In the genomic region with DNA sequence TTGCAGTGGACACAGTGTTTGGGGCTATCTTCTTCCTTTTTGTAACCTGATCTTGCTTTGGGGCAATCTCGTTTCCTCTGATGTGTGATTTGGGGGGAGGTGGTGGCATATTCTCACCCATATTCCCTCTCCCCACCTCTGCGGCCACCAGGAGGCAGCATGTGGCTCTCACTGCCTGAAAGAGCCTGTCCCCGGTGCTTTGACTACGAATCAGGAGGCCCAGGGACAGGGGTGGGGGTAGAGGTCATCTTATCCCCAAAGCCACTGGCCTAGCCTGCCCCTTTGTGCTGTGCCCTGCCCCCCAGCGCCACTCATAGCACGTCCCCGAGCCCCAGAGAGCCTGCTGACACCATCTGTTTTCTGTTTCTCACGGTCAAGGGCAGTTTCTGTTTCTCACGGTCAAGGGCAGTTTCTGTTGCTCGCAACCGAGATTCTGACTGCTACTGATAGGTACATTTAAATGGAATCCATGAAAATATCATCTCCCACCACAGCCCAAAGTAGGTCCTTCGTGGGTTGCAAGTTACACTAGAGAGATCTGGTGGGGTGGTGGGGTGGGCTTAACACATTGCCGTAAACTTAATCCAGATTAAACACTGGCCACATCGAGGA, we compare ENCODE assay signal across 9 cellular contexts. TPM values are rescaled to one million over a fixed set of nuclear protein-coding genes. Genes with fewer than 3 reads are reported as not detected.
DNase-seq lines count a peak whose midpoint lies in the region; TF ChIP-seq lines count a peak whose summit lies in the region.
"Had no signal": no experiment of that assay in that cellular context is flagged by ENCODE, and none has a peak within 500 bp of the region (broad histone marks: within the 10 kb centered on the region; RNA-seq: fewer than 3 reads in every experiment).

No MANE protein-coding gene starts in this region.

- H3K27ac ChIP-seq in OCI-LY3 (ENCODE audit: low read length) (peak overlapping the region; percentile 41), left ventricle myocardium inferior (replicated peaks) (peak overlapping the region; percentile 51), smooth muscle cell (ENCODE audit: low read depth) (no peak overlapping the region), esophagus muscularis mucosa (replicated peaks in 1 of 4) (peak overlapping the region in 1 of 4 donors; percentile 27)
- H3K27ac ChIP-seq: suprapubic skin had no signal

- H3K36me3 ChIP-seq in H7 (replicated peaks; ENCODE audit: control insufficient read depth, insufficient read depth, low read length) = no peaks in the 10 kb centered on the region
- H3K36me3 ChIP-seq in OCI-LY3 (replicated peaks; ENCODE audit: low read depth, low read length) = no peaks in the 10 kb centered on the region
- H3K36me3 ChIP-seq in left ventricle myocardium inferior = no peaks in the 10 kb centered on the region
- no peaks in the 10 kb centered on the region for H3K36me3 ChIP-seq in smooth muscle cell (ENCODE audit: low read depth)
- H3K36me3 ChIP-seq in esophagus muscularis mucosa = no peaks in the 10 kb centered on the region
- H3K36me3 ChIP-seq: suprapubic skin had no signal

- 20% methylated on average over 13 of the region's 14 CpGs for WGBS in smooth muscle cell (ENCODE audit: low lambda C conversion rate)
- WGBS in esophagus muscularis mucosa = 39% methylated on average over 12 of the region's 14 CpGs

- no peak for TF ChIP-seq POLR2A in esophagus muscularis mucosa (IDR thresholded peaks at IDR 0.05; ENCODE audit: low read depth)

- DNase-seq in DMS153 (lab: John Stamatoyannopoulos, UW) (peak; percentile 12), H7 (peak; percentile 92), left ventricle myocardium inferior (peak; percentile 22), smooth muscle cell (lab: John Stamatoyannopoulos, UW; ENCODE audit: unreplicated experiment) (peak; percentile 5), esophagus muscularis mucosa (ENCODE audit: extremely low spot score) (no peak), cerebellum (ENCODE audit: low spot score) (no peak)
- DNase-seq in activated T-helper 2 cell treated with anti-CD3 and anti-CD28 coated beads, Interferon-gamma antibody, Interleukin-2, Interleukin-4, amounts not matched to agents 10 μg/mL and 5 μg/mL and 100 μg/mL, durations not matched to agents 14 hours and 24 hours and 36 hours (ENCODE audit: low spot score) = peak; percentile 21

- intact Hi-C loops in activated T-helper 2 cell treated with anti-CD3 and anti-CD28 coated beads, Interferon-gamma antibody, Interleukin-2, Interleukin-4, amounts not matched to agents 10 μg/mL and 5 μg/mL and 100 μg/mL, durations not matched to agents 14 hours and 24 hours and 36 hours (cut with micrococcal nuclease) = no loop called here
- intact Hi-C loops in left ventricle myocardium inferior (cut with micrococcal nuclease) = no loop called here
- intact Hi-C loops in esophagus muscularis mucosa (cut with DNase I) = no loop called here

- H3K9me3 ChIP-seq in OCI-LY3 (ENCODE audit: insufficient read depth, low read length) = no peaks in the 10 kb centered on the region
- no peaks in the 10 kb centered on the region for H3K9me3 ChIP-seq in left ventricle myocardium inferior (replicated peaks)
- no peaks in the 10 kb centered on the region for H3K9me3 ChIP-seq in smooth muscle cell (replicated peaks; ENCODE audit: low read depth)
- no peaks in the 10 kb centered on the region for H3K9me3 ChIP-seq in esophagus muscularis mucosa
- H3K9me3 ChIP-seq: suprapubic skin had no signal

- H3K36me3 Mint-ChIP-seq in activated T-helper 2 cell treated with anti-CD3 and anti-CD28 coated beads, Interferon-gamma antibody, Interleukin-2, Interleukin-4, amounts not matched to agents 10 μg/mL and 5 μg/mL and 100 μg/mL, durations not matched to agents 14 hours and 24 hours and 36 hours (ENCODE audit: low read depth) = no peaks in the 10 kb centered on the region

- no peaks in the 10 kb centered on the region for H3K9me3 Mint-ChIP-seq in activated T-helper 2 cell treated with anti-CD3 and anti-CD28 coated beads, Interferon-gamma antibody, Interleukin-2, Interleukin-4, amounts not matched to agents 10 μg/mL and 5 μg/mL and 100 μg/mL, durations not matched to agents 14 hours and 24 hours and 36 hours

- H3F3A ChIP-seq in smooth muscle cell (ENCODE audit: low read depth) = no peaks in the 10 kb centered on the region

- H3K4me1 ChIP-seq in OCI-LY3 (ENCODE audit: low read length) = peaks cover 39% of the 10 kb centered on the region
- H3K4me1 ChIP-seq in left ventricle myocardium inferior = peaks cover 15% of the 10 kb centered on the region
- H3K4me1 ChIP-seq in smooth muscle cell (ENCODE audit: low read depth) = no peaks in the 10 kb centered on the region
- peaks cover 0 to 19% (median 17%) of the 10 kb centered on the region in 4 donors for H3K4me1 ChIP-seq in esophagus muscularis mucosa

- H3K27me3 Mint-ChIP-seq in activated T-helper 2 cell treated with anti-CD3 and anti-CD28 coated beads, Interferon-gamma antibody, Interleukin-2, Interleukin-4, amounts not matched to agents 10 μg/mL and 5 μg/mL and 100 μg/mL, durations not matched to agents 14 hours and 24 hours and 36 hours (ENCODE audit: low read depth) = no peaks in the 10 kb centered on the region

- H2AFZ ChIP-seq in OCI-LY3 (ENCODE audit: low read depth, low read length) (peak overlapping the region; percentile 95), smooth muscle cell (ENCODE audit: low read depth) (peak overlapping the region; percentile 27)

- H3K4me3 ChIP-seq in H7 (ENCODE audit: insufficient read depth, low read depth, low read length) = no peak overlapping the region
- peak overlapping the region; percentile 58 for H3K4me3 ChIP-seq in OCI-LY3 (ENCODE audit: low read length)
- H3K4me3 ChIP-seq in left ventricle myocardium inferior = no peak overlapping the region
- no peak overlapping the region for H3K4me3 ChIP-seq in smooth muscle cell
- H3K4me3 ChIP-seq in esophagus muscularis mucosa = no peak overlapping the region
- H3K4me3 ChIP-seq: suprapubic skin had no signal

- no peak overlapping the region for H3K27ac Mint-ChIP-seq in activated T-helper 2 cell treated with anti-CD3 and anti-CD28 coated beads, Interferon-gamma antibody, Interleukin-2, Interleukin-4, amounts not matched to agents 10 μg/mL and 5 μg/mL and 100 μg/mL, durations not matched to agents 14 hours and 24 hours and 36 hours

- H3K27me3 ChIP-seq in H7 (ENCODE audit: control insufficient read depth, insufficient read depth, low read length) (no peaks in the 10 kb centered on the region), OCI-LY3 (ENCODE audit: low read depth, low read length) (no peaks in the 10 kb centered on the region), left ventricle myocardium inferior (ENCODE audit: low read depth) (no peaks in the 10 kb centered on the region), smooth muscle cell (ENCODE audit: low read depth) (no peaks in the 10 kb centered on the region), esophagus muscularis mucosa (peaks cover 0 to 2% (median 0%) of the 10 kb centered on the region in 4 donors)
- H3K27me3 ChIP-seq: suprapubic skin had no signal

- H3K9ac ChIP-seq in OCI-LY3 (ENCODE audit: low read length) (peak overlapping the region; percentile 64), smooth muscle cell (ENCODE audit: low read depth) (no peak overlapping the region)

- no peak overlapping the region for H3K4me3 Mint-ChIP-seq in activated T-helper 2 cell treated with anti-CD3 and anti-CD28 coated beads, Interferon-gamma antibody, Interleukin-2, Interleukin-4, amounts not matched to agents 10 μg/mL and 5 μg/mL and 100 μg/mL, durations not matched to agents 14 hours and 24 hours and 36 hours (ENCODE audit: low read depth)

- TF ChIP-seq EP300 in esophagus muscularis mucosa (IDR thresholded peaks at IDR 0.05) = no peak

- TF ChIP-seq CTCF in OCI-LY3 (IDR thresholded peaks at IDR 0.05; ENCODE audit: low read depth, low read length) = peak; percentile 68
- TF ChIP-seq CTCF in left ventricle myocardium inferior (IDR thresholded peaks at IDR 0.05; ENCODE audit: borderline replicate concordance) = peak; percentile 42
- peak; percentile 33 for TF ChIP-seq CTCF in smooth muscle cell (IDR thresholded peaks at IDR 0.05; ENCODE audit: borderline replicate concordance, insufficient read depth, poor library complexity, severe bottlenecking)
- peak in 1 of 3 experiments; percentile 31 for TF ChIP-seq CTCF in esophagus muscularis mucosa (IDR thresholded peaks at IDR 0.05)

- peaks cover 2% of the 10 kb centered on the region for H3K4me1 Mint-ChIP-seq in activated T-helper 2 cell treated with anti-CD3 and anti-CD28 coated beads, Interferon-gamma antibody, Interleukin-2, Interleukin-4, amounts not matched to agents 10 μg/mL and 5 μg/mL and 100 μg/mL, durations not matched to agents 14 hours and 24 hours and 36 hours (ENCODE audit: low read depth)

- H3K4me2 ChIP-seq in OCI-LY3 (ENCODE audit: low read length) (peak overlapping the region; percentile 82), smooth muscle cell (peak overlapping the region; percentile 57)

- H3K79me2 ChIP-seq in OCI-LY3 (ENCODE audit: low read length) = no peaks in the 10 kb centered on the region
- no peaks in the 10 kb centered on the region for H3K79me2 ChIP-seq in smooth muscle cell (ENCODE audit: low read depth)

- H4K20me1 ChIP-seq in OCI-LY3 (ENCODE audit: insufficient read depth, low read length) (no peaks in the 10 kb centered on the region), smooth muscle cell (ENCODE audit: low read depth) (no peaks in the 10 kb centered on the region)

RNA-seq across cellular contexts. Expression of a gene that starts 28.2 kb away (rescaled TPM):
- 12.2 and 14.8 TPM in 2 replicates for total RNA-seq in H7 (2014; rRNA removed; shearing (Covaris generic))
- total RNA-seq in activated T-helper 2 cell treated with anti-CD3 and anti-CD28 coated beads, Interferon-gamma antibody, Interleukin-2, Interleukin-4, amounts not matched to agents 10 μg/mL and 5 μg/mL and 100 μg/mL, durations not matched to agents 14 hours and 24 hours and 36 hours = 18.0 and 20.0 TPM in 2 replicates
- total RNA-seq in left ventricle myocardium inferior = 163 TPM
- 14.4 and 17.3 TPM in 2 replicates for total RNA-seq in smooth muscle cell
- polyA plus RNA-seq in smooth muscle cell = 27.5 and 33.1 TPM in 2 replicates
- 10 to 100 TPM; 29.3 to 42.8 (median 38.4) TPM for total RNA-seq in esophagus muscularis mucosa
- total RNA-seq in cerebellum = 11.2 TPM

RNA-seq across cellular contexts. Expression of a gene that starts 37.5 kb away (rescaled TPM):
- not detected in 2 replicates for total RNA-seq in H7 (2014; rRNA removed; shearing (Covaris generic))
- total RNA-seq in activated T-helper 2 cell treated with anti-CD3 and anti-CD28 coated beads, Interferon-gamma antibody, Interleukin-2, Interleukin-4, amounts not matched to agents 10 μg/mL and 5 μg/mL and 100 μg/mL, durations not matched to agents 14 hours and 24 hours and 36 hours = not detected in 2 replicates
- total RNA-seq in left ventricle myocardium inferior (not detected), smooth muscle cell (not detected in 2 replicates), esophagus muscularis mucosa (not detected), cerebellum (not detected)
- not detected in 2 replicates for polyA plus RNA-seq in smooth muscle cell
- total RNA-seq: suprapubic skin had no signal

Comparison
In these comparisons a context has a peak if more than half of its experiments do, and no peak if none do; other contexts are left out.
1. DNase-seq: peak in DMS153 (single experiment), H7 (single experiment), activated T-helper 2 cell treated with anti-CD3 and anti-CD28 coated beads, Interferon-gamma antibody, Interleukin-2, Interleukin-4, amounts not matched to agents 10 μg/mL and 5 μg/mL and 100 μg/mL, durations not matched to agents 14 hours and 24 hours and 36 hours (single experiment), left ventricle myocardium inferior (single experiment) and smooth muscle cell (single experiment); none in esophagus muscularis mucosa (single experiment) and cerebellum (single experiment).